Comparison of ENCODE assay signal across 13 cellular contexts in genomic region chr13:74289130-74289529, GRCh38.
DNase-seq lines count a peak whose midpoint lies in the region; ATAC-seq, FAIRE-seq and TF ChIP-seq lines count a peak whose summit lies in the region.
"Had no signal": no experiment of that assay in that cellular context is flagged by ENCODE, and none has a peak within 500 bp of the region (broad histone marks: within the 10 kb centered on the region; RNA-seq: fewer than 3 reads in every experiment).

No MANE protein-coding gene starts in this region.

- H3K36me3 Mint-ChIP-seq in activated naive CD4-positive, alpha-beta T cell treated with anti-CD3 and anti-CD28 coated beads, Interleukin-2, amount 50 U/mL, for 24 hours = no peaks in the 10 kb centered on the region
- H3K36me3 Mint-ChIP-seq in activated naive CD4-positive, alpha-beta T cell treated with anti-CD3 and anti-CD28 coated beads, Interleukin-2, amount 10 ng/mL, durations not matched to agents 7 days and 5 days = no peaks in the 10 kb centered on the region
- H3K36me3 Mint-ChIP-seq in T-helper 17 cell (ENCODE audit: low read depth) (no peaks in the 10 kb centered on the region), mesothelial cell of epicardium (no peaks in the 10 kb centered on the region)

- POLR2A ChIA-PET in HepG2 (lab: Yijun Ruan, JAX) = no interaction called here

- H3K4me1 ChIP-seq in HepG2 (ENCODE audit: insufficient read depth, low read length) (peaks cover 31% of the 10 kb centered on the region), skeletal muscle satellite cell (ENCODE audit: control insufficient read depth, insufficient read depth, low read length) (peaks cover 28% of the 10 kb centered on the region)

- H3K9ac ChIP-seq in HepG2 (ENCODE audit: insufficient read depth, low read depth, low read length) (no peak overlapping the region), skeletal muscle satellite cell (ENCODE audit: low read depth, low read length) (no peak overlapping the region)
- H3K9ac ChIP-seq: KMS-11 had no signal

- peak overlapping the region; percentile 60 for H3K27ac Mint-ChIP-seq in activated naive CD4-positive, alpha-beta T cell treated with anti-CD3 and anti-CD28 coated beads, Interleukin-2, amount 50 U/mL, for 24 hours
- H3K27ac Mint-ChIP-seq in activated naive CD4-positive, alpha-beta T cell treated with anti-CD3 and anti-CD28 coated beads, Interleukin-2, amount 10 ng/mL, durations not matched to agents 7 days and 5 days = no peak overlapping the region
- H3K27ac Mint-ChIP-seq in T-helper 17 cell (peak overlapping the region; percentile 99), mesothelial cell of epicardium (no peak overlapping the region)

- no TSS peak for BruUV-seq in HepG2 (replicated peaks; lab: Mats Ljungman, UMichigan)

- H3K4me3 Mint-ChIP-seq in activated naive CD4-positive, alpha-beta T cell treated with anti-CD3 and anti-CD28 coated beads, Interleukin-2, amount 50 U/mL, for 24 hours = peak overlapping the region; percentile 17
- no peak overlapping the region for H3K4me3 Mint-ChIP-seq in activated naive CD4-positive, alpha-beta T cell treated with anti-CD3 and anti-CD28 coated beads, Interleukin-2, amount 10 ng/mL, durations not matched to agents 7 days and 5 days
- H3K4me3 Mint-ChIP-seq in T-helper 17 cell = no peak overlapping the region
- no peak overlapping the region for H3K4me3 Mint-ChIP-seq in mesothelial cell of epicardium

- H3K4me2 ChIP-seq in HepG2 (ENCODE audit: low read depth, low read length) (no peak overlapping the region), skeletal muscle satellite cell (ENCODE audit: low read length) (peak overlapping the region; percentile 54)
- H3K4me2 ChIP-seq: KMS-11 had no signal

- no peaks in the 10 kb centered on the region for H3K79me2 ChIP-seq in HepG2 (ENCODE audit: insufficient read depth, low read length)

- peaks cover 77% of the 10 kb centered on the region for H3K4me1 Mint-ChIP-seq in activated naive CD4-positive, alpha-beta T cell treated with anti-CD3 and anti-CD28 coated beads, Interleukin-2, amount 50 U/mL, for 24 hours
- H3K4me1 Mint-ChIP-seq in activated naive CD4-positive, alpha-beta T cell treated with anti-CD3 and anti-CD28 coated beads, Interleukin-2, amount 10 ng/mL, durations not matched to agents 7 days and 5 days = peaks cover 48% of the 10 kb centered on the region
- peaks cover 42% of the 10 kb centered on the region for H3K4me1 Mint-ChIP-seq in T-helper 17 cell
- H3K4me1 Mint-ChIP-seq in mesothelial cell of epicardium = peaks cover 53% of the 10 kb centered on the region

- TF ChIP-seq RAD21 in HepG2 (CRISPR knock-in tag; IDR thresholded peaks at IDR 0.05) = no peak

- FAIRE-seq in HepG2 (lab: Jason Lieb, UNC) = peak; percentile 21
- FAIRE-seq: GM18507 had no signal

- H3K27ac ChIP-seq in HepG2 (ENCODE audit: extremely low read length, insufficient read depth, low read length) = no peak overlapping the region
- H3K27ac ChIP-seq: KMS-11 had no signal

- H3K27me3 ChIP-seq in HepG2 (ENCODE audit: control insufficient read depth in 1 of 2, insufficient read depth in 2 of 2, low read length in 2 of 2) (no peaks in the 10 kb centered on the region), skeletal muscle satellite cell (ENCODE audit: control insufficient read depth, insufficient read depth, low read length) (no peaks in the 10 kb centered on the region)
- H3K27me3 ChIP-seq: adrenal gland had no signal

- H3K36me3 ChIP-seq in HepG2 (replicated peaks in 1 of 2; ENCODE audit: control insufficient read depth in 1 of 2, insufficient read depth in 2 of 2, low read length in 2 of 2) (no peaks in the 10 kb centered on the region), skeletal muscle satellite cell (ENCODE audit: insufficient read depth, low read length) (no peaks in the 10 kb centered on the region)
- H3K36me3 ChIP-seq: adrenal gland had no signal

- ATAC-seq in T-helper 17 cell (no peak), HepG2 (no peak), GM19463 (IDR thresholded peaks at IDR 0.05; ENCODE audit: unreplicated experiment) (no peak)
- ATAC-seq: Panc1 had no signal

- 63% methylated on average over 7 of the region's 7 CpGs for WGBS in HepG2 (ENCODE audit: low lambda C conversion rate)

- TF ChIP-seq CTCF in HepG2 (CRISPR knock-in tag; IDR thresholded peaks at IDR 0.05) (no peak), mesothelial cell of epicardium (IDR thresholded peaks at IDR 0.05; ENCODE audit: unreplicated experiment) (no peak)

- no peaks in the 10 kb centered on the region for H3K9me3 Mint-ChIP-seq in activated naive CD4-positive, alpha-beta T cell treated with anti-CD3 and anti-CD28 coated beads, Interleukin-2, amount 50 U/mL, for 24 hours
- no peaks in the 10 kb centered on the region for H3K9me3 Mint-ChIP-seq in activated naive CD4-positive, alpha-beta T cell treated with anti-CD3 and anti-CD28 coated beads, Interleukin-2, amount 10 ng/mL, durations not matched to agents 7 days and 5 days
- no peaks in the 10 kb centered on the region for H3K9me3 Mint-ChIP-seq in mesothelial cell of epicardium
- H3K9me3 Mint-ChIP-seq: activated CD4-positive, alpha-beta memory T cell treated with anti-CD3 and anti-CD28 coated beads, Interleukin-2, amount 10 ng/mL, durations not matched to agents 7 days and 5 days had no signal

- TF ChIP-seq EP300 in HepG2 (IDR thresholded peaks at IDR 0.05; ENCODE audit: low read depth in 2 of 2, low read length in 2 of 2) (no peak), HepG2 (CRISPR knock-in tag; IDR thresholded peaks at IDR 0.05; ENCODE audit: borderline replicate concordance) (no peak)

- H3K9me3 ChIP-seq in T-helper 17 cell (ENCODE audit: control insufficient read depth, low read length, poor library complexity, severe bottlenecking) (no peaks in the 10 kb centered on the region), HepG2 (ENCODE audit: low read length) (no peaks in the 10 kb centered on the region), skeletal muscle satellite cell (replicated peaks; ENCODE audit: low read length) (no peaks in the 10 kb centered on the region)
- H3K9me3 ChIP-seq: adrenal gland had no signal

- intact Hi-C loops in HepG2 (cut with micrococcal nuclease; ENCODE audit: unreplicated experiment) = loop anchor here (5.0 kb wide), 1 partner anchor 62 kb away; no protein-coding TSS in a partner anchor

- TF ChIP-seq POLR2A in HepG2 (IDR thresholded peaks at IDR 0.05; ENCODE audit: insufficient read depth in 1 of 2, low read depth in 2 of 2, low read length in 2 of 2) = no peak

- in situ Hi-C loops in HepG2 (cut with HindIII; ENCODE audit: extremely low pct_ligation_motif_present, low pct_unique_long_range_greater_than_20kb) = loop anchor here (10.0 kb wide), 3 partner anchors 264 to 534 kb away; no protein-coding TSS in a partner anchor

- H2AFZ ChIP-seq in HepG2 (ENCODE audit: low read length) = no peak overlapping the region

- no peaks in the 10 kb centered on the region for H4K20me1 ChIP-seq in HepG2 (ENCODE audit: insufficient read depth, low read length)

- no peak for DNase-seq in activated naive CD4-positive, alpha-beta T cell treated with anti-CD3 and anti-CD28 coated beads, Interleukin-2, amount 10 ng/mL, durations not matched to agents 7 days and 5 days
- DNase-seq in T-helper 17 cell = no peak
- no peak for DNase-seq in HepG2 (ENCODE audit: low spot score)
- no peak for DNase-seq in stimulated activated CD4-positive, alpha-beta T cell treated with anti-CD3 and anti-CD28 coated beads, Interleukin-2, amount 100 ng/mL, for 48 hours
- no peak for DNase-seq in mesothelial cell of epicardium (ENCODE audit: low spot score in 2 of 2, unreplicated experiment in 2 of 2)

- H3K4me3 ChIP-seq in HepG2 (replicated peaks in 1 of 3; ENCODE audit: insufficient read depth in 1 of 3, low read depth in 2 of 3, low read length in 3 of 3) (no peak overlapping the region; a peak in 1 of 6 replicates), skeletal muscle satellite cell (ENCODE audit: low read length) (no peak overlapping the region)
- H3K4me3 ChIP-seq: adrenal gland had no signal

- no peaks in the 10 kb centered on the region for H3K27me3 Mint-ChIP-seq in activated naive CD4-positive, alpha-beta T cell treated with anti-CD3 and anti-CD28 coated beads, Interleukin-2, amount 50 U/mL, for 24 hours
- peaks cover 3% of the 10 kb centered on the region for H3K27me3 Mint-ChIP-seq in activated naive CD4-positive, alpha-beta T cell treated with anti-CD3 and anti-CD28 coated beads, Interleukin-2, amount 10 ng/mL, durations not matched to agents 7 days and 5 days
- H3K27me3 Mint-ChIP-seq in T-helper 17 cell (no peaks in the 10 kb centered on the region), mesothelial cell of epicardium (ENCODE audit: low read depth) (no peaks in the 10 kb centered on the region)

- CTCF ChIA-PET in activated naive CD4-positive, alpha-beta T cell treated with anti-CD3 and anti-CD28 coated beads, Interleukin-2, amount 10 ng/mL, durations not matched to agents 7 days and 5 days (lab: Charles Lee) = interaction anchor here (0.7 to 3.3 kb wide), 8 partner anchors 8 to 521 kb away, joined by 3 to 23 read pairs (median 4); no protein-coding TSS in a partner anchor
- CTCF ChIA-PET in HepG2 (lab: Yijun Ruan, JAX; ENCODE audit: low intra/inter-chr PET ratio, low total read pairs) = no interaction called here

TF ChIP-seq in HepG2, 621 proteins besides CTCF, POLR2A, EP300 and RAD21 (continues in another document):
- TF ChIP-seq BRD4 (CRISPR knock-in tag; IDR thresholded peaks at IDR 0.05) (no peak), MLXIP (CRISPR knock-in tag; IDR thresholded peaks at IDR 0.05; ENCODE audit: borderline replicate concordance) (no peak), CAMTA2 (CRISPR knock-in tag; IDR thresholded peaks at IDR 0.05; ENCODE audit: borderline replicate concordance) (no peak), ZNF136 (CRISPR knock-in tag; IDR thresholded peaks at IDR 0.05; ENCODE audit: low read depth) (no peak), CREB1 (IDR thresholded peaks at IDR 0.05) (no peak), CREB1 (CRISPR knock-in tag; IDR thresholded peaks at IDR 0.05) (no peak)

Comparison
In these comparisons a context has a peak if more than half of its experiments do, and no peak if none do; other contexts are left out.
1. H3K27ac Mint-ChIP-seq: peak in activated naive CD4-positive, alpha-beta T cell treated with anti-CD3 and anti-CD28 coated beads, Interleukin-2, amount 50 U/mL, for 24 hours (single experiment) and T-helper 17 cell (single experiment); none in activated naive CD4-positive, alpha-beta T cell treated with anti-CD3 and anti-CD28 coated beads, Interleukin-2, amount 10 ng/mL, durations not matched to agents 7 days and 5 days (single experiment) and mesothelial cell of epicardium (single experiment).